ENCODE assay signal across 18 cellular contexts in genomic region chr6:31525932-31526591, GRCh38. TPM values are rescaled to one million over a fixed set of nuclear protein-coding genes. Genes with fewer than 3 reads are reported as not detected.
DNase-seq lines count a peak whose midpoint lies in the region; ATAC-seq and TF ChIP-seq lines count a peak whose summit lies in the region.
"Had no signal": no experiment of that assay in that cellular context is flagged by ENCODE, and none has a peak within 500 bp of the region (broad histone marks: within the 10 kb centered on the region; RNA-seq: fewer than 3 reads in every experiment).

No MANE protein-coding gene starts in this region.

- WGBS in transverse colon (ENCODE audit: low coverage in 1 of 2), 2 donors = 60 to 61% methylated on average over 2 to 4 of the region's 4 CpGs

- H3K4me3 ChIP-seq in BJ (ENCODE audit: low read depth, low read length) = no peak overlapping the region
- H3K4me3 ChIP-seq in SJSA1 = no peak overlapping the region
- no peak overlapping the region for H3K4me3 ChIP-seq in epithelial cell of esophagus (ENCODE audit: low read length)
- H3K4me3 ChIP-seq in transverse colon = no peak overlapping the region
- H3K4me3 ChIP-seq: prostate gland had no signal

- no peak for TF ChIP-seq POLR2A in transverse colon (IDR thresholded peaks at IDR 0.05)

- DNase-seq in BJ (ENCODE audit: low read depth) (peak; percentile 41), SJSA1 (ENCODE audit: low read depth in 1 of 2, low spot score in 2 of 2) (peak in 1 of 2 experiments; percentile 74), epithelial cell of esophagus (ENCODE audit: low read depth) (peak; percentile 37), myocyte (ENCODE audit: low read depth) (peak; percentile 46), transverse colon (no peak), DMS114 treated with DMSO at 0.1 percent for 48 hours (lab: John Stamatoyannopoulos, UW; ENCODE audit: unreplicated experiment) (no peak), 8988T (no peak)
- DNase-seq: caudate nucleus; MV-4-11; stimulated activated CD4-positive, alpha-beta T cell treated with anti-CD3 and anti-CD28 coated beads, Interleukin-4, amount 100 ng/mL, for 1 hour; stimulated activated naive CD4-positive, alpha-beta T cell had no signal

- peak overlapping the region; percentile 64 for H3K27ac ChIP-seq in SJSA1
- no peak overlapping the region for H3K27ac ChIP-seq in transverse colon
- H3K27ac ChIP-seq: C4-2B, prostate gland had no signal

- peaks cover 28% of the 10 kb centered on the region for H3K4me1 ChIP-seq in SJSA1 (replicated peaks)
- H3K4me1 ChIP-seq in transverse colon = no peaks in the 10 kb centered on the region
- H3K4me1 ChIP-seq: prostate gland had no signal

- TF ChIP-seq CTCF in BJ (IDR thresholded peaks at IDR 0.05; ENCODE audit: insufficient read depth, low read depth, low read length) (no peak), epithelial cell of esophagus (IDR thresholded peaks at IDR 0.05; ENCODE audit: insufficient read depth, low read depth, low read length, missing control alignments) (no peak), transverse colon (IDR thresholded peaks at IDR 0.05) (no peak)

- no peak for TF ChIP-seq EP300 in transverse colon (IDR thresholded peaks at IDR 0.05; ENCODE audit: low read depth)

- intact Hi-C loops in transverse colon (cut with DNase I; ENCODE audit: low total_unique reads) = no loop called here

- POLR2A ChIA-PET in BJ (lab: Charles Lee) = no interaction called here

- ATAC-seq in GM19395 (IDR thresholded peaks at IDR 0.05; ENCODE audit: unreplicated experiment) = no peak

- H3K9me3 ChIP-seq in SJSA1 (replicated peaks) (no peaks in the 10 kb centered on the region), transverse colon (no peaks in the 10 kb centered on the region)
- H3K9me3 ChIP-seq: prostate gland had no signal

- H3K27me3 ChIP-seq in BJ (ENCODE audit: control insufficient read depth, insufficient read depth, low read length) = no peaks in the 10 kb centered on the region
- H3K27me3 ChIP-seq in SJSA1 (replicated peaks) = no peaks in the 10 kb centered on the region
- H3K27me3 ChIP-seq in transverse colon = no peaks in the 10 kb centered on the region

- peaks cover 8% of the 10 kb centered on the region for H3K36me3 ChIP-seq in BJ (ENCODE audit: control insufficient read depth, insufficient read depth, low read length)
- H3K36me3 ChIP-seq in SJSA1 = peaks cover 21% of the 10 kb centered on the region
- peaks cover 0 to 11% (median 7%) of the 10 kb centered on the region in 4 donors for H3K36me3 ChIP-seq in transverse colon

- in situ Hi-C loops in transverse colon (cut with MboI; ENCODE audit: low pct_ligation_motif_present in 1 of 4, low pct_unique_long_range_greater_than_20kb in 1 of 4, low sequenced_read_pairs in 3 of 4) = no loop called here

- CTCF ChIA-PET in BJ (lab: Yijun Ruan, JAX) = interaction anchor here (1.0 to 1.1 kb wide), 2 partner anchors 9 to 21 kb away, joined by 3 read pairs; partner anchors contain the start of gene NFKBIL1

RNA-seq across cellular contexts. Expression of gene MCCD1, which starts 2.7 kb away (rescaled TPM):
- polyA plus RNA-seq in BJ (2011; rRNA removed) = not detected in 2 replicates
- polyA minus RNA-seq in BJ (2011; rRNA and poly(A)+ RNA removed) = not detected in 2 replicates
- total RNA-seq in SJSA1 (2014; rRNA removed; shearing (Covaris generic)) = not detected in 2 replicates
- total RNA-seq in myocyte (not detected in 2 replicates), transverse colon (not detected)
- 0.10 TPM for polyA plus RNA-seq in myocyte (2012)
- total RNA-seq: epithelial cell of proximal tubule, H4, mononuclear cell, OCI-LY7, prostate gland had no signal

RNA-seq across cellular contexts. Expression of gene DDX39B, which starts 15.7 kb away (rescaled TPM):
- polyA plus RNA-seq in BJ (2011; rRNA removed) = 412 and 584 TPM in 2 replicates
- polyA minus RNA-seq in BJ (2011; rRNA and poly(A)+ RNA removed) = 531 and 787 TPM in 2 replicates
- total RNA-seq in SJSA1 (2014; rRNA removed; shearing (Covaris generic)) = 399 and 467 TPM in 2 replicates
- total RNA-seq in myocyte (290 and 382 TPM in 2 replicates), transverse colon (100 to 1,000 TPM; 147 to 519 (median 271) TPM)
- polyA plus RNA-seq in myocyte (2012) = 247 TPM

RNA-seq across cellular contexts. Expression of gene ATP6V1G2, which starts 20.3 kb away (rescaled TPM):
- polyA plus RNA-seq in BJ (2011; rRNA removed) = 2.7 and 3.6 TPM in 2 replicates
- 0.36 and 1.1 TPM in 2 replicates for polyA minus RNA-seq in BJ (2011; rRNA and poly(A)+ RNA removed)
- 0.13 TPM in 1 of 2 replicates, not detected in the other for total RNA-seq in SJSA1 (2014; rRNA removed; shearing (Covaris generic))
- total RNA-seq in myocyte = 4.8 and 8.5 TPM in 2 replicates
- polyA plus RNA-seq in myocyte (2012) = 5.4 TPM
- total RNA-seq in transverse colon = under 1 TPM in 2 of 4 donors, not detected in 2; 0.82 to 0.95 TPM

RNA-seq across cellular contexts. Expression of gene NFKBIL1, which starts 21.3 kb away (rescaled TPM):
- polyA plus RNA-seq in BJ (2011; rRNA removed) = 10.8 and 13.6 TPM in 2 replicates
- polyA minus RNA-seq in BJ (2011; rRNA and poly(A)+ RNA removed) = 5.4 and 6.6 TPM in 2 replicates
- 21.0 and 22.3 TPM in 2 replicates for total RNA-seq in SJSA1 (2014; rRNA removed; shearing (Covaris generic))
- total RNA-seq in myocyte (26.1 and 28.3 TPM in 2 replicates), transverse colon (10 to 100 TPM; 13.7 to 29.5 (median 22.9) TPM)
- 25.6 TPM for polyA plus RNA-seq in myocyte (2012)

RNA-seq across cellular contexts. Expression of gene MICB, which starts 28.1 kb away (rescaled TPM):
- 21.9 and 23.4 TPM in 2 replicates for polyA plus RNA-seq in BJ (2011; rRNA removed)
- polyA minus RNA-seq in BJ (2011; rRNA and poly(A)+ RNA removed) = 16.1 and 21.2 TPM in 2 replicates
- total RNA-seq in SJSA1 (2014; rRNA removed; shearing (Covaris generic)) = 32.7 and 60.0 TPM in 2 replicates
- total RNA-seq in myocyte (2.1 and 2.9 TPM in 2 replicates), transverse colon (1 to 10 TPM; 1.4 to 9.7 (median 4.0) TPM)
- 4.2 TPM for polyA plus RNA-seq in myocyte (2012)

Comparison
In these comparisons a context has a peak if more than half of its experiments do, and no peak if none do; other contexts are left out.
1. DNase-seq: peak in BJ (single experiment), epithelial cell of esophagus (single experiment) and myocyte (single experiment); none in transverse colon (single experiment), DMS114 treated with DMSO at 0.1 percent for 48 hours (single experiment) and 8988T (single experiment).